Comparison of ENCODE assay signal across 13 cellular contexts in genomic region chr3:194682189-194682588, GRCh38. TPM values are rescaled to one million over a fixed set of nuclear protein-coding genes. Genes with fewer than 3 reads are reported as not detected.
A peak's percentile ranks its signal among the peaks of the same experiment; 100 is the strongest.
DNase-seq lines count a peak whose midpoint lies in the region; ATAC-seq and TF ChIP-seq lines count a peak whose summit lies in the region.
"Had no signal": no experiment of that assay in that cellular context is flagged by ENCODE, and none has a peak within 500 bp of the region (broad histone marks: within the 10 kb centered on the region; RNA-seq: fewer than 3 reads in every experiment).

No MANE protein-coding gene starts in this region.

- H3K4me1 ChIP-seq in breast epithelium (peaks cover 0 to 5% of the 10 kb centered on the region in 2 donors), mesendoderm (ENCODE audit: control insufficient read depth, low read depth, low read length) (peaks cover 2% of the 10 kb centered on the region)
- H3K4me1 ChIP-seq: foreskin keratinocyte had no signal

- intact Hi-C loops in breast epithelium (cut with DNase I; ENCODE audit: low total_unique reads) (loop anchor here (10.0 kb wide), 2 partner anchors 423 to 843 kb away; no protein-coding TSS in a partner anchor), MCF 10A (cut with micrococcal nuclease) (loop anchor here (1.0 to 5.0 kb wide), 6 partner anchors 189 to 578 kb away; no protein-coding TSS in a partner anchor)

- no peak overlapping the region for H3K18ac ChIP-seq in mesendoderm (ENCODE audit: low read length)

- H3K9me3 ChIP-seq in breast epithelium = no peaks in the 10 kb centered on the region
- H3K9me3 ChIP-seq: adrenal gland, uterus had no signal

- no peaks in the 10 kb centered on the region for H3K27me3 ChIP-seq in breast epithelium
- H3K27me3 ChIP-seq in mesendoderm (ENCODE audit: insufficient read depth, low read length, poor library complexity) = peaks cover 4% of the 10 kb centered on the region
- H3K27me3 ChIP-seq: uterus had no signal

- H3K27me3 Mint-ChIP-seq in MCF 10A (ENCODE audit: insufficient read depth, unreplicated experiment) (no peaks in the 10 kb centered on the region), WTC11 (ENCODE audit: low read depth) (peaks cover 43% of the 10 kb centered on the region)

- H3K56ac ChIP-seq in mesendoderm (ENCODE audit: low read length) = peak overlapping the region; percentile 7

- H3K4me1 Mint-ChIP-seq in MCF 10A (ENCODE audit: insufficient read depth, unreplicated experiment) = peaks cover 17% of the 10 kb centered on the region
- peaks cover 8% of the 10 kb centered on the region for H3K4me1 Mint-ChIP-seq in WTC11

- H3K36me3 ChIP-seq in breast epithelium = no peaks in the 10 kb centered on the region
- H3K36me3 ChIP-seq in mesendoderm (ENCODE audit: control insufficient read depth, insufficient read depth, low read length) = no peaks in the 10 kb centered on the region
- H3K36me3 ChIP-seq: adrenal gland, uterus had no signal

- TF ChIP-seq CTCF in breast epithelium (IDR thresholded peaks at IDR 0.05) = no peak
- no peak for TF ChIP-seq CTCF in MCF 10A (IDR thresholded peaks at IDR 0.05; ENCODE audit: unreplicated experiment)
- no peak for TF ChIP-seq CTCF in WTC11 (IDR thresholded peaks at IDR 0.05)

- H2AK5ac ChIP-seq in mesendoderm (ENCODE audit: low read length) = no peak overlapping the region

- no TSS peak for BruUV-seq in MCF 10A (replicated peaks; lab: Mats Ljungman, UMichigan)

- H3K79me1 ChIP-seq in mesendoderm (ENCODE audit: low read length) = no peaks in the 10 kb centered on the region

- H3K4me3 ChIP-seq in breast epithelium (no peak overlapping the region), mesendoderm (ENCODE audit: low read length) (no peak overlapping the region)
- H3K4me3 ChIP-seq: adrenal gland, uterus had no signal

- H2BK15ac ChIP-seq in mesendoderm (replicated peaks; ENCODE audit: low read depth) = no peak overlapping the region

- no peak overlapping the region for H3K4me3 Mint-ChIP-seq in MCF 10A (ENCODE audit: unreplicated experiment)
- no peak overlapping the region for H3K4me3 Mint-ChIP-seq in WTC11

- DNase-seq in breast epithelium (ENCODE audit: low spot score in 2 of 2) (no peak), MCF 10A (ENCODE audit: unreplicated experiment) (no peak), WTC11 (ENCODE audit: low spot score) (no peak), mesendoderm (no peak), NOMO-1 treated with dmso at 0.1 percent for 144 hours (lab: John Stamatoyannopoulos, UW; ENCODE audit: unreplicated experiment) (no peak), GDM1 (lab: John Stamatoyannopoulos, UW) (no peak), HT-29 (ENCODE audit: low spot score) (no peak)
- no peak for DNase-seq in stimulated activated naive CD4-positive, alpha-beta T cell (lab: John Stamatoyannopoulos, UW)

- CTCF ChIA-PET in MCF 10A (lab: Yijun Ruan, JAX) (interaction anchor here (0.6 to 3.5 kb wide), 38 partner anchors 10 to 840 kb away, joined by 3 to 69 read pairs (median 4); partner anchors contain the start of genes LSG1 and XXYLT1), WTC11 (lab: Charles Lee) (interaction anchor here (0.6 to 3.2 kb wide), 77 partner anchors 10 to 589 kb away, joined by 3 to 61 read pairs (median 4); partner anchors contain the start of genes LSG1, TMEM44 and XXYLT1)

- WGBS in mesendoderm (ENCODE audit: extremely low coverage, insufficient coverage, low lambda C conversion rate) = no CpG with 5 or more reads among the region's 3 CpGs

- H3K4ac ChIP-seq in mesendoderm (ENCODE audit: low read depth, low read length) = no peak overlapping the region

- H4K5ac ChIP-seq in mesendoderm (ENCODE audit: low read length) = no peak overlapping the region

- H3K4me2 ChIP-seq in mesendoderm (ENCODE audit: low read length) = no peak overlapping the region

- H4K8ac ChIP-seq in mesendoderm (ENCODE audit: low read depth, low read length) = no peak overlapping the region

- H3K9me3 Mint-ChIP-seq in MCF 10A (ENCODE audit: unreplicated experiment) = no peaks in the 10 kb centered on the region
- H3K9me3 Mint-ChIP-seq in WTC11 = no peaks in the 10 kb centered on the region
- H3K9me3 Mint-ChIP-seq: naive B cell had no signal

- no peak for ATAC-seq in WTC11

- H3K23ac ChIP-seq in mesendoderm (ENCODE audit: low read length) = no peak overlapping the region

- H3K27ac ChIP-seq in breast epithelium = peak overlapping the region; percentile 57 to 62
- no peak overlapping the region for H3K27ac ChIP-seq in mesendoderm (ENCODE audit: low read depth, low read length)
- H3K27ac ChIP-seq: foreskin keratinocyte had no signal

- H3K36me3 Mint-ChIP-seq in MCF 10A (ENCODE audit: insufficient read depth, unreplicated experiment) = no peaks in the 10 kb centered on the region
- H3K36me3 Mint-ChIP-seq in WTC11 = no peaks in the 10 kb centered on the region
- H3K36me3 Mint-ChIP-seq: naive B cell had no signal

- no peak for TF ChIP-seq POLR2A in breast epithelium (IDR thresholded peaks at IDR 0.05)

- H3K9ac ChIP-seq in mesendoderm (ENCODE audit: low read length) = no peak overlapping the region

- no peaks in the 10 kb centered on the region for H3K79me2 ChIP-seq in mesendoderm (ENCODE audit: control insufficient read depth, insufficient read depth, low read length)

- no peak overlapping the region for H2BK5ac ChIP-seq in mesendoderm (ENCODE audit: low read length)

- H3K27ac Mint-ChIP-seq in MCF 10A (ENCODE audit: low read depth, unreplicated experiment) (no peak overlapping the region), WTC11 (peak overlapping the region; percentile 39; the same call in 1 of the 2 replicates)
- H3K27ac Mint-ChIP-seq: progenitor cell of endocrine pancreas had no signal

- H2BK120ac ChIP-seq in mesendoderm (ENCODE audit: low read depth, low read length) = no peak overlapping the region

- POLR2A ChIA-PET in MCF 10A (lab: Yijun Ruan, JAX) (interaction anchor here (0.5 to 3.8 kb wide), 17 partner anchors 10 to 588 kb away, joined by 3 to 64 read pairs (median 4); partner anchors contain the start of genes LSG1 and XXYLT1), WTC11 (lab: Charles Lee) (interaction anchor here (1.0 to 1.3 kb wide), 3 partner anchors 10 to 304 kb away, joined by 4 to 5 read pairs (median 4); partner anchors contain the start of genes LSG1 and TMEM44)

TF ChIP-seq in WTC11, 78 proteins besides CTCF, POLR2A, EP300 and RAD21 (continues in another document):
- TF ChIP-seq SP1 (CRISPR knock-in tag; conservative IDR thresholded peaks at IDR 0.05) (no peak), TEAD1 (CRISPR knock-in tag; IDR thresholded peaks at IDR 0.05) (no peak), NR1H2 (CRISPR knock-in tag; IDR thresholded peaks at IDR 0.05) (no peak), ATF2 (CRISPR knock-in tag; IDR thresholded peaks at IDR 0.05; ENCODE audit: borderline replicate concordance, low read depth) (no peak), ZNF317 (CRISPR knock-in tag; IDR thresholded peaks at IDR 0.05; ENCODE audit: borderline replicate concordance, low read depth) (no peak), ZBTB21 (CRISPR knock-in tag; IDR thresholded peaks at IDR 0.05; ENCODE audit: borderline replicate concordance) (no peak), NFE2L1 (CRISPR knock-in tag; IDR thresholded peaks at IDR 0.05) (no peak), ZMAT4 (CRISPR knock-in tag; IDR thresholded peaks at IDR 0.05) (no peak), KAT7 (CRISPR knock-in tag; IDR thresholded peaks at IDR 0.05; ENCODE audit: borderline replicate concordance) (no peak), MXD4 (CRISPR knock-in tag; IDR thresholded peaks at IDR 0.05; ENCODE audit: borderline replicate concordance) (no peak), ZNF512 (CRISPR knock-in tag; IDR thresholded peaks at IDR 0.05; ENCODE audit: borderline replicate concordance) (no peak)

RNA-seq across cellular contexts. Expression of gene FAM43A, which starts 3.5 kb away (rescaled TPM):
- total RNA-seq in breast epithelium (10 to 100 TPM; 10.1 to 16.7 (median 15.5) TPM), MCF 10A (2022) (1.0 and 1.3 TPM in 2 replicates), WTC11 (2021) (2.6 to 3.8 TPM (median 3.7 TPM) in 3 replicates)
- 6.2 TPM for polyA plus RNA-seq in mesendoderm (2013, experiment 1 of 2)
- 5.9 TPM for polyA plus RNA-seq in mesendoderm (2013, experiment 2 of 2)
- total RNA-seq in HT-29 (2014; rRNA removed; shearing (Covaris generic)) = 0.33 and 0.57 TPM in 2 replicates

RNA-seq across cellular contexts. Expression of gene LSG1, which starts 10.2 kb away (rescaled TPM):
- total RNA-seq in breast epithelium = 10 to 100 TPM; 34.9 to 62.3 (median 57.0) TPM
- 30.5 and 35.1 TPM in 2 replicates for total RNA-seq in MCF 10A (2022)
- total RNA-seq in WTC11 (2021) = 42.9 to 45.8 TPM (median 44.1 TPM) in 3 replicates
- 40.6 TPM for polyA plus RNA-seq in mesendoderm (2013, experiment 1 of 2)
- polyA plus RNA-seq in mesendoderm (2013, experiment 2 of 2) = 42.2 TPM
- 37.8 and 44.5 TPM in 2 replicates for total RNA-seq in HT-29 (2014; rRNA removed; shearing (Covaris generic))

RNA-seq across cellular contexts. Expression of gene TMEM44, which starts 49.0 kb away (rescaled TPM):
- total RNA-seq in breast epithelium = 10 to 100 TPM in 1 of 3 donors, 1 to 10 TPM in 2; 9.4 to 12.8 (median 9.6) TPM
- total RNA-seq in MCF 10A (2022) = 8.3 and 13.2 TPM in 2 replicates
- total RNA-seq in WTC11 (2021) = 13.7 to 20.8 TPM (median 19.3 TPM) in 3 replicates
- 5.0 TPM for polyA plus RNA-seq in mesendoderm (2013, experiment 1 of 2)
- polyA plus RNA-seq in mesendoderm (2013, experiment 2 of 2) = 5.0 TPM
- total RNA-seq in HT-29 (2014; rRNA removed; shearing (Covaris generic)) = 30.4 and 30.6 TPM in 2 replicates
